Comparison of ENCODE assay signal across 13 cellular contexts in the genomic region with DNA sequence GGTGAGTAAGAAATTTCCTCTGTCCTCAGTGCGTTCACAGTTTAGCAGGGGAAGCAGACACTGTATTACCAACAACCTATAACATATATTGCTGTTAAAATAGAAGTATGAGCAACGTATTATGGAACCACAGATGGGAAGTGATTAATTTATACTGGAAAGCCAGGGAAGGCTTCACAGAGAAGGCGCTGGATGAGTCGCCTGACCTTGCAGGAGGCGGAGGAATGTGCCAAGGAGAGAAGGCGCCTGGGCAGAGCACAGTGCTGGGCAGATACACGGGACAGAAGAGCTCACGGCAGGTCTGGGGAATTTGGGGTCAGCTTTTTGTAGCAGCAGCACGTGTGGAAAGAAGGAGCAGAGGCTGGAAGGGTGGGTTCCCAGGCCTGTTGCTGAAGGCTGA.
DNase-seq lines count a peak whose midpoint lies in the region; ATAC-seq and TF ChIP-seq lines count a peak whose summit lies in the region.
"Had no signal": no experiment of that assay in that cellular context is flagged by ENCODE, and none has a peak within 500 bp of the region (broad histone marks: within the 10 kb centered on the region; RNA-seq: fewer than 3 reads in every experiment).

No MANE protein-coding gene starts in this region.

- H3K4me1 ChIP-seq in heart left ventricle, result peaks cover 0 to 30% (median 4%) of the 10 kb centered on the region in 12 donors

- H3K27ac Mint-ChIP-seq in activated naive CD8-positive, alpha-beta T cell treated with anti-CD3 and anti-CD28 coated beads, Interleukin-2, amount 50 U/mL, for 24 hours, result peak overlapping the region; percentile 93
- H3K27ac Mint-ChIP-seq in activated T-helper 2 cell treated with anti-CD3 and anti-CD28 coated beads, Interferon-gamma antibody, Interleukin-2, Interleukin-4, amounts not matched to agents 10 μg/mL and 5 μg/mL and 100 μg/mL, durations not matched to agents 14 hours and 24 hours and 36 hours, result no peak overlapping the region
- H3K27ac Mint-ChIP-seq: activated CD4-positive, alpha-beta T cell treated with anti-CD3 and anti-CD28 coated beads, Interleukin-2, amount 10 ng/mL, durations not matched to agents 7 days and 5 days had no signal

- no peak for ATAC-seq in activated naive CD8-positive, alpha-beta T cell treated with anti-CD3 and anti-CD28 coated beads, Interleukin-2, amount 50 U/mL, for 24 hours
- ATAC-seq in heart left ventricle (peak in 3 of 4 donors; percentile 38 to 52 (median 52)), HG03095 (IDR thresholded peaks at IDR 0.05; ENCODE audit: unreplicated experiment) (no peak), HG02610 (IDR thresholded peaks at IDR 0.05; ENCODE audit: unreplicated experiment) (no peak)

- peaks cover 0 to 67% (median 45%) of the 10 kb centered on the region in 9 donors for H3K36me3 ChIP-seq in heart left ventricle

- TF ChIP-seq POLR2A in heart left ventricle (IDR thresholded peaks at IDR 0.05), result no peak

- no peak for TF ChIP-seq CTCF in AG10803 (conservative IDR thresholded peaks at IDR 0.05; ENCODE audit: low read length)
- no peak for TF ChIP-seq CTCF in heart left ventricle (IDR thresholded peaks at IDR 0.05)

- H3K4me3 ChIP-seq in AG10803 (ENCODE audit: low read length) (no peak overlapping the region), heart left ventricle (no peak overlapping the region)
- H3K4me3 ChIP-seq: BLaER1 treated with 17β-estradiol and CSF1 and Interleukin-3, amounts not matched to agents 10 nM and 100 nM had no signal

- H3K27me3 Mint-ChIP-seq in activated naive CD8-positive, alpha-beta T cell treated with anti-CD3 and anti-CD28 coated beads, Interleukin-2, amount 50 U/mL, for 24 hours, result no peaks in the 10 kb centered on the region
- no peaks in the 10 kb centered on the region for H3K27me3 Mint-ChIP-seq in activated T-helper 2 cell treated with anti-CD3 and anti-CD28 coated beads, Interferon-gamma antibody, Interleukin-2, Interleukin-4, amounts not matched to agents 10 μg/mL and 5 μg/mL and 100 μg/mL, durations not matched to agents 14 hours and 24 hours and 36 hours (ENCODE audit: low read depth)
- H3K27me3 Mint-ChIP-seq: activated CD4-positive, alpha-beta T cell treated with anti-CD3 and anti-CD28 coated beads, Interleukin-2, amount 10 ng/mL, durations not matched to agents 7 days and 5 days had no signal

- peak overlapping the region; percentile 9 for H3K4me3 Mint-ChIP-seq in activated naive CD8-positive, alpha-beta T cell treated with anti-CD3 and anti-CD28 coated beads, Interleukin-2, amount 50 U/mL, for 24 hours
- no peak overlapping the region for H3K4me3 Mint-ChIP-seq in activated T-helper 2 cell treated with anti-CD3 and anti-CD28 coated beads, Interferon-gamma antibody, Interleukin-2, Interleukin-4, amounts not matched to agents 10 μg/mL and 5 μg/mL and 100 μg/mL, durations not matched to agents 14 hours and 24 hours and 36 hours (ENCODE audit: low read depth)
- H3K4me3 Mint-ChIP-seq: activated CD4-positive, alpha-beta T cell treated with anti-CD3 and anti-CD28 coated beads, Interleukin-2, amount 10 ng/mL, durations not matched to agents 7 days and 5 days had no signal

- WGBS in heart left ventricle, 4 donors, result 62 to 79% (median 73%) methylated on average over 9 of the region's 9 CpGs

- H3K36me3 Mint-ChIP-seq in activated naive CD8-positive, alpha-beta T cell treated with anti-CD3 and anti-CD28 coated beads, Interleukin-2, amount 50 U/mL, for 24 hours (ENCODE audit: low read depth), result peaks cover 54% of the 10 kb centered on the region
- H3K36me3 Mint-ChIP-seq in activated T-helper 2 cell treated with anti-CD3 and anti-CD28 coated beads, Interferon-gamma antibody, Interleukin-2, Interleukin-4, amounts not matched to agents 10 μg/mL and 5 μg/mL and 100 μg/mL, durations not matched to agents 14 hours and 24 hours and 36 hours (ENCODE audit: low read depth), result peaks cover 35% of the 10 kb centered on the region

- peaks cover 68% of the 10 kb centered on the region for H3K4me1 Mint-ChIP-seq in activated naive CD8-positive, alpha-beta T cell treated with anti-CD3 and anti-CD28 coated beads, Interleukin-2, amount 50 U/mL, for 24 hours
- H3K4me1 Mint-ChIP-seq in activated T-helper 2 cell treated with anti-CD3 and anti-CD28 coated beads, Interferon-gamma antibody, Interleukin-2, Interleukin-4, amounts not matched to agents 10 μg/mL and 5 μg/mL and 100 μg/mL, durations not matched to agents 14 hours and 24 hours and 36 hours (ENCODE audit: low read depth), result peaks cover 25% of the 10 kb centered on the region

- DNase-seq in AG10803 (ENCODE audit: low read depth) (peak; percentile 63), HCEC 1CT (peak; percentile 79), heart left ventricle (no peak), UCSD-AML1 (lab: John Stamatoyannopoulos, UW; ENCODE audit: unreplicated experiment) (no peak)
- no peak for DNase-seq in activated naive CD8-positive, alpha-beta T cell treated with anti-CD3 and anti-CD28 coated beads, Interleukin-2, amount 50 U/mL, for 24 hours
- DNase-seq in activated T-helper 2 cell treated with anti-CD3 and anti-CD28 coated beads, Interferon-gamma antibody, Interleukin-2, Interleukin-4, amounts not matched to agents 10 μg/mL and 5 μg/mL and 100 μg/mL, durations not matched to agents 14 hours and 24 hours and 36 hours (ENCODE audit: low spot score), result no peak
- DNase-seq: activated CD4-positive, alpha-beta T cell treated with anti-CD3 and anti-CD28 coated beads, Interleukin-2, amount 10 ng/mL, durations not matched to agents 7 days and 5 days; GF-D8; NCI-H1417 treated with DMSO at 0.1 percent for 48 hours; NCI-H82 had no signal

- H3K27me3 ChIP-seq in heart left ventricle, result no peaks in the 10 kb centered on the region
- H3K27me3 ChIP-seq: BLaER1 treated with 17β-estradiol and CSF1 and Interleukin-3, amounts not matched to agents 10 nM and 100 nM had no signal

- no peaks in the 10 kb centered on the region for H3K9me3 ChIP-seq in heart left ventricle
- H3K9me3 ChIP-seq: BLaER1 treated with 17β-estradiol and CSF1 and Interleukin-3, amounts not matched to agents 10 nM and 100 nM had no signal

- no peaks in the 10 kb centered on the region for H3K9me3 Mint-ChIP-seq in activated naive CD8-positive, alpha-beta T cell treated with anti-CD3 and anti-CD28 coated beads, Interleukin-2, amount 50 U/mL, for 24 hours
- no peaks in the 10 kb centered on the region for H3K9me3 Mint-ChIP-seq in activated T-helper 2 cell treated with anti-CD3 and anti-CD28 coated beads, Interferon-gamma antibody, Interleukin-2, Interleukin-4, amounts not matched to agents 10 μg/mL and 5 μg/mL and 100 μg/mL, durations not matched to agents 14 hours and 24 hours and 36 hours
- H3K9me3 Mint-ChIP-seq: activated CD4-positive, alpha-beta T cell treated with anti-CD3 and anti-CD28 coated beads, Interleukin-2, amount 10 ng/mL, durations not matched to agents 7 days and 5 days had no signal

- intact Hi-C loops in heart left ventricle (cut with DNase I), result no loop called here
- intact Hi-C loops in activated T-helper 2 cell treated with anti-CD3 and anti-CD28 coated beads, Interferon-gamma antibody, Interleukin-2, Interleukin-4, amounts not matched to agents 10 μg/mL and 5 μg/mL and 100 μg/mL, durations not matched to agents 14 hours and 24 hours and 36 hours (cut with micrococcal nuclease), result no loop called here

- H3K27ac ChIP-seq in heart left ventricle, result no peak overlapping the region
- H3K27ac ChIP-seq: BLaER1 treated with 17β-estradiol and CSF1 and Interleukin-3, amounts not matched to agents 10 nM and 100 nM had no signal

Comparison
In these comparisons a context has a peak if more than half of its experiments do, and no peak if none do; other contexts are left out.
1. DNase-seq: peak in AG10803 (single experiment) and HCEC 1CT (single experiment); none in activated naive CD8-positive, alpha-beta T cell treated with anti-CD3 and anti-CD28 coated beads, Interleukin-2, amount 50 U/mL, for 24 hours (single experiment), heart left ventricle (0 of 5), UCSD-AML1 (single experiment) and activated T-helper 2 cell treated with anti-CD3 and anti-CD28 coated beads, Interferon-gamma antibody, Interleukin-2, Interleukin-4, amounts not matched to agents 10 μg/mL and 5 μg/mL and 100 μg/mL, durations not matched to agents 14 hours and 24 hours and 36 hours (single experiment).
2. ATAC-seq: peak in heart left ventricle (3 of 4); none in activated naive CD8-positive, alpha-beta T cell treated with anti-CD3 and anti-CD28 coated beads, Interleukin-2, amount 50 U/mL, for 24 hours (single experiment), HG03095 (single experiment) and HG02610 (single experiment).